Comparison of ENCODE assay signal across 1 cellular context in genomic region chr13:28582892-28583240, GRCh38.
A peak's percentile ranks its signal among the peaks of the same experiment; 100 is the strongest.
TF ChIP-seq lines count a peak whose summit lies in the region.

No MANE protein-coding gene starts in this region.

TF ChIP-seq in GM12878, 131 proteins besides CTCF, POLR2A, EP300 and RAD21 (continued from another document):
- TF ChIP-seq REST (IDR thresholded peaks at IDR 0.05; ENCODE audit: low read depth, low read length) = no peak
- no peak for TF ChIP-seq JUNB (IDR thresholded peaks at IDR 0.05)
- no peak for TF ChIP-seq PKNOX1 (IDR thresholded peaks at IDR 0.05)
- TF ChIP-seq YY1 (IDR thresholded peaks at IDR 0.05; ENCODE audit: low read depth, low read length) = no peak
- no peak for TF ChIP-seq TCF12 (IDR thresholded peaks at IDR 0.05; ENCODE audit: low read depth, low read length)
- no peak for TF ChIP-seq RBBP5 (conservative IDR thresholded peaks at IDR 0.05)
- no peak for TF ChIP-seq MTA3 (IDR thresholded peaks at IDR 0.05; ENCODE audit: borderline replicate concordance, low read length)
- TF ChIP-seq RCOR1 (conservative IDR thresholded peaks at IDR 0.05; ENCODE audit: low read depth, low read length) = no peak
- TF ChIP-seq NR2F1 (conservative IDR thresholded peaks at IDR 0.05) = 0 out of 2 replicates have a peak, but pooled peaks have one; percentile 4
- TF ChIP-seq MTA2 (IDR thresholded peaks at IDR 0.05; ENCODE audit: low read depth) = 0 out of 2 replicates have a peak, but pooled peaks have one; percentile 21
- peak; percentile 20; the same call in 1 of the 2 replicates for TF ChIP-seq BMI1 (IDR thresholded peaks at IDR 0.05; ENCODE audit: borderline replicate concordance)
- no peak for TF ChIP-seq KLF5 (IDR thresholded peaks at IDR 0.05; ENCODE audit: partially characterized antibody)
- no peak for TF ChIP-seq ZBED1 (IDR thresholded peaks at IDR 0.05; ENCODE audit: borderline replicate concordance)
- no peak for TF ChIP-seq E2F4 (IDR thresholded peaks at IDR 0.05; ENCODE audit: low read depth, low read length)
- TF ChIP-seq EED (IDR thresholded peaks at IDR 0.05; ENCODE audit: low read depth) = peak; percentile 35; the same call in 1 of the 2 replicates
- TF ChIP-seq CREM (IDR thresholded peaks at IDR 0.05; ENCODE audit: low read depth) = peak; percentile 4; the same call in 1 of the 2 replicates
